Comparison of ENCODE assay signal across 8 cellular contexts in the genomic region with DNA sequence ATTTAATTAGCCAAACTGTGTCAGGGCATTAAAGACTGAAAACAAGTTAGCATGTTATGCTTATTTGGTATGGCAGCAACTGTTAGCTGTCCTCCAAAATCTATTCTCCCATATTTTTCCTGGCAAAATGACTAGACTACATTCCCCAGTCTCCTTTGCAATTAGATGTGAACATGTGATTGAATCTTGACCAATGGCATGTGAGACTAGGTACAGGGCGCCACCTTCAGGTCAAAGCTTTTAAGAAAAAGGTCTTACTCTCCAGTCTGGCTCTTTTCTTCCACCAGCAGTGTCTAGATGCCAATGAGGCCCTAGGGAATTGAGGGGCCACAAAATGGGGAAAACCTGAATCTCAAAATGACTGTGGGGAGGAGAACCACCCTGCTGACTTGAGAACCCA.
DNase-seq lines count a peak whose midpoint lies in the region; ATAC-seq and TF ChIP-seq lines count a peak whose summit lies in the region.

No MANE protein-coding gene starts in this region.

- peak; percentile 76 for ATAC-seq in GM19023 (IDR thresholded peaks at IDR 0.05; ENCODE audit: unreplicated experiment)
- ATAC-seq in HG03469 (IDR thresholded peaks at IDR 0.05; ENCODE audit: unreplicated experiment), result peak; percentile 70
- no peak for ATAC-seq in GM21619 (IDR thresholded peaks at IDR 0.05; ENCODE audit: unreplicated experiment)

- H3K27me3 ChIP-seq in DOHH2 (ENCODE audit: control insufficient read depth, low read length) (no peaks in the 10 kb centered on the region), SJCRH30 (no peaks in the 10 kb centered on the region)

- H3K9me2 ChIP-seq in DOHH2 (replicated peaks; ENCODE audit: control insufficient read depth, low read length), result no peaks in the 10 kb centered on the region

- no peaks in the 10 kb centered on the region for H4K20me1 ChIP-seq in DOHH2 (ENCODE audit: control insufficient read depth, insufficient read depth, low read depth, low read length)

- H3K79me2 ChIP-seq in DOHH2 (ENCODE audit: control insufficient read depth, low read length), result no peaks in the 10 kb centered on the region

- H3K4me3 ChIP-seq in DOHH2 (ENCODE audit: low read length) (no peak overlapping the region), SJCRH30 (no peak overlapping the region)

- no peak overlapping the region for H3K27ac ChIP-seq in DOHH2 (ENCODE audit: low read depth, low read length)
- no peak overlapping the region for H3K27ac ChIP-seq in SJCRH30

- peak; percentile 56 for TF ChIP-seq CTCF in DOHH2 (IDR thresholded peaks at IDR 0.05; ENCODE audit: low read depth, low read length, poor library complexity, severe bottlenecking)

- H3K36me3 ChIP-seq in DOHH2 (ENCODE audit: control insufficient read depth, low read length) (no peaks in the 10 kb centered on the region), SJCRH30 (no peaks in the 10 kb centered on the region)

- no peaks in the 10 kb centered on the region for H3F3A ChIP-seq in DOHH2 (ENCODE audit: control insufficient read depth, insufficient read depth)

- DNase-seq in SJCRH30 (peak; percentile 31 to 65), iPS-NIHi11 (ENCODE audit: low spot score) (peak; percentile 57), kidney glomerular epithelial cell (lab: John Stamatoyannopoulos, UW) (no peak)
- no peak for DNase-seq in central memory CD4-positive, alpha-beta T cell

- H3K4me2 ChIP-seq in DOHH2 (ENCODE audit: low read length), result no peak overlapping the region

- H3K9me3 ChIP-seq in DOHH2 (ENCODE audit: control insufficient read depth, insufficient read depth, low read length), result no peaks in the 10 kb centered on the region
- H3K9me3 ChIP-seq in SJCRH30 (replicated peaks), result no peaks in the 10 kb centered on the region

- H3K4me1 ChIP-seq in DOHH2 (ENCODE audit: control insufficient read depth, low read length) (no peaks in the 10 kb centered on the region), SJCRH30 (no peaks in the 10 kb centered on the region)

Comparison
In these comparisons a context has a peak if more than half of its experiments do, and no peak if none do; other contexts are left out.
1. DNase-seq: peak in SJCRH30 (2 of 2) and iPS-NIHi11 (single experiment); none in central memory CD4-positive, alpha-beta T cell (single experiment) and kidney glomerular epithelial cell (single experiment).